23 cellular contexts compared by ENCODE assay signal in genomic region chr2:114083717-114084387, GRCh38.
DNase-seq lines count a peak whose midpoint lies in the region; ATAC-seq lines count a peak whose summit lies in the region.
"Had no signal": no experiment of that assay in that cellular context is flagged by ENCODE, and none has a peak within 500 bp of the region (broad histone marks: within the 10 kb centered on the region; RNA-seq: fewer than 3 reads in every experiment).

No MANE protein-coding gene starts in this region.

- H3K27ac Mint-ChIP-seq in stimulated activated effector memory CD8-positive, alpha-beta T cell treated with anti-CD3 and anti-CD28 coated beads, Interleukin-12 subunit alpha, Interleukin-12 subunit beta, amount 100 ng/mL, for 72 hours = no peak overlapping the region
- H3K27ac Mint-ChIP-seq: activated naive CD8-positive, alpha-beta T cell; activated T-helper 2 cell treated with anti-CD3 and anti-CD28 coated beads, Interferon-gamma antibody, Interleukin-2, Interleukin-4, amounts not matched to agents 10 μg/mL and 5 μg/mL and 100 μg/mL, durations not matched to agents 14 hours and 24 hours and 36 hours; CD4-positive, CD25-positive, alpha-beta regulatory T cell; GM23338 had no signal

- intact Hi-C loops in right cardiac atrium (cut with DNase I) = no loop called here

- H3K27me3 ChIP-seq in right cardiac atrium (ENCODE audit: control insufficient read depth, insufficient read depth) = no peaks in the 10 kb centered on the region
- H3K27me3 ChIP-seq: ascending aorta, testis, vagina had no signal

- DNase-seq in stimulated activated effector memory CD8-positive, alpha-beta T cell treated with anti-CD3 and anti-CD28 coated beads, Interleukin-12 subunit alpha, Interleukin-12 subunit beta, amount 100 ng/mL, for 72 hours (ENCODE audit: low spot score in 2 of 2) = no peak
- DNase-seq in right cardiac atrium = no peak
- no peak for DNase-seq in AG08396 (ENCODE audit: low spot score)
- DNase-seq: activated CD8-positive, alpha-beta memory T cell treated with anti-CD3 and anti-CD28 coated beads, Interleukin-2, amount 50 U/mL, for 48 hours; CD4-positive, CD25-positive, alpha-beta regulatory T cell; NCI-H1436; NCI-H524; T-helper 2 cell; testis; WERI-Rb-1 had no signal

- H3K4me1 Mint-ChIP-seq in stimulated activated effector memory CD8-positive, alpha-beta T cell treated with anti-CD3 and anti-CD28 coated beads, Interleukin-12 subunit alpha, Interleukin-12 subunit beta, amount 100 ng/mL, for 72 hours = no peaks in the 10 kb centered on the region
- H3K4me1 Mint-ChIP-seq: CD4-positive, CD25-positive, alpha-beta regulatory T cell; central memory CD8-positive, alpha-beta T cell; GM23338; neural crest cell had no signal

- H3K36me3 Mint-ChIP-seq in stimulated activated effector memory CD8-positive, alpha-beta T cell treated with anti-CD3 and anti-CD28 coated beads, Interleukin-12 subunit alpha, Interleukin-12 subunit beta, amount 100 ng/mL, for 72 hours = no peaks in the 10 kb centered on the region
- H3K36me3 Mint-ChIP-seq: activated naive CD8-positive, alpha-beta T cell; CD4-positive, CD25-positive, alpha-beta regulatory T cell had no signal

- no peaks in the 10 kb centered on the region for H3K4me1 ChIP-seq in right cardiac atrium (ENCODE audit: control insufficient read depth, insufficient read depth, low read length)
- H3K4me1 ChIP-seq: ascending aorta, testis, vagina had no signal

- no peak overlapping the region for H3K4me3 ChIP-seq in right cardiac atrium (ENCODE audit: low read length)
- H3K4me3 ChIP-seq: ascending aorta, GM23338, SK-N-MC, testis, vagina had no signal

- peak; percentile 93 for ATAC-seq in GM18870 (IDR thresholded peaks at IDR 0.05; ENCODE audit: unreplicated experiment)
- ATAC-seq in GM21717 (IDR thresholded peaks at IDR 0.05; ENCODE audit: unreplicated experiment) = peak; percentile 74
- ATAC-seq in HG02938 (IDR thresholded peaks at IDR 0.05; ENCODE audit: unreplicated experiment) = peak; percentile 56
- ATAC-seq in stimulated activated effector memory CD8-positive, alpha-beta T cell treated with anti-CD3 and anti-CD28 coated beads, Interleukin-12 subunit alpha, Interleukin-12 subunit beta, amount 100 ng/mL, for 72 hours = peak; percentile 52
- no peak for ATAC-seq in GM21423 (IDR thresholded peaks at IDR 0.05; ENCODE audit: unreplicated experiment)
- no peak for ATAC-seq in right cardiac atrium
- ATAC-seq: GM23338 had no signal

- no peak overlapping the region for H3K27ac ChIP-seq in right cardiac atrium (ENCODE audit: low read length)
- H3K27ac ChIP-seq: ascending aorta, RWPE1, SK-N-MC, testis, vagina, WERI-Rb-1 had no signal

- WGBS in right cardiac atrium = 61% methylated on average over 5 of the region's 6 CpGs

- H3K4me3 Mint-ChIP-seq in stimulated activated effector memory CD8-positive, alpha-beta T cell treated with anti-CD3 and anti-CD28 coated beads, Interleukin-12 subunit alpha, Interleukin-12 subunit beta, amount 100 ng/mL, for 72 hours = no peak overlapping the region
- H3K4me3 Mint-ChIP-seq: activated naive CD8-positive, alpha-beta T cell; CD4-positive, CD25-positive, alpha-beta regulatory T cell; central memory CD8-positive, alpha-beta T cell; GM23338; neural crest cell had no signal

- no peaks in the 10 kb centered on the region for H3K9me3 ChIP-seq in right cardiac atrium (ENCODE audit: control insufficient read depth, low read length)
- H3K9me3 ChIP-seq: ascending aorta, testis, vagina had no signal

- H3K9me3 Mint-ChIP-seq in stimulated activated effector memory CD8-positive, alpha-beta T cell treated with anti-CD3 and anti-CD28 coated beads, Interleukin-12 subunit alpha, Interleukin-12 subunit beta, amount 100 ng/mL, for 72 hours = no peaks in the 10 kb centered on the region
- H3K9me3 Mint-ChIP-seq: activated T-helper 2 cell treated with anti-CD3 and anti-CD28 coated beads, Interferon-gamma antibody, Interleukin-2, Interleukin-4, amounts not matched to agents 10 μg/mL and 5 μg/mL and 100 μg/mL, durations not matched to agents 14 hours and 24 hours and 36 hours; central memory CD8-positive, alpha-beta T cell; neural crest cell had no signal

Comparison
In these comparisons a context has a peak if more than half of its experiments do, and no peak if none do; other contexts are left out.
1. ATAC-seq: peak in GM18870 (single experiment), GM21717 (single experiment), HG02938 (single experiment) and stimulated activated effector memory CD8-positive, alpha-beta T cell treated with anti-CD3 and anti-CD28 coated beads, Interleukin-12 subunit alpha, Interleukin-12 subunit beta, amount 100 ng/mL, for 72 hours (single experiment); none in GM21423 (single experiment) and right cardiac atrium (0 of 2).